16 cellular contexts compared by ENCODE assay signal in the genomic region with DNA sequence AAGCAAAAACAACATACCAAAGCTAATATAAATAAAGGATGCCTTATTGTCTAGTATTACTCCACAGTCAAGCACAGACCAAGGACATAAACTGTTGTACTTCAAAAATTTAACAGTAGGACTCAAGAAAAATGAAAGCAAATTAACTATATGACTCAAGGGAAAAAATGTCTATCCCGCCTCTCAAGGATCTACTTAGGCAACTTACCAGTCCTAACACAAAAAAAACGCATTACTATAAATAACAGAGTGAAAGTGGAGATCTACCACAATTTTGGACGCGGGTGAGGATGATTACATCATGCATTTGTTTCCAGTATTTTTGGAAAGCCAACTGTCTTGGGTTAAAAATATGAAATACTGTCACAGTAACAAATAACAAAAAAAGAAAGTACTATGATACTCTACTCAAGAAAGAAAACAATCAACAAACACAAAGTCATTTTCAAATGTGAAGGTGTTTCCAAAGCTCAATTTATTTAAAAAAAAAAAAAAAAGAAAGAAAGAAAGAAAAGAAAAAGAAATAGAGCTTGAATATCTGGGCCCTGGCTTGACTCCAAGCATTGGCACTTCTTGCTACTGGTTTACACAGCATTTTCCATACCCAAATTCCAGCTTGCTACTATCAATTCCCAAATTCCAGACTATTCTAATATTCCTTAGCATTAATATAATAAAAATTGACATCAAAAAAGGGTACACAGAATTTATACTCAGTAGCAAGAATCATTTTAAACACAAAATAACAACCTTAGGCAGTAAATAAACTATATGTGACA.
DNase-seq lines count a peak whose midpoint lies in the region; ATAC-seq and TF ChIP-seq lines count a peak whose summit lies in the region.
"Had no signal": no experiment of that assay in that cellular context is flagged by ENCODE, and none has a peak within 500 bp of the region (broad histone marks: within the 10 kb centered on the region; RNA-seq: fewer than 3 reads in every experiment).

No MANE protein-coding gene starts in this region.

- peaks cover 25% of the 10 kb centered on the region for H3K9me3 Mint-ChIP-seq in activated CD8-positive, alpha-beta T cell treated with anti-CD3 and anti-CD28 coated beads for 36 hours

- ATAC-seq in activated CD8-positive, alpha-beta T cell treated with anti-CD3 and anti-CD28 coated beads for 36 hours: no peak
- ATAC-seq in GM21619 (IDR thresholded peaks at IDR 0.05; ENCODE audit: unreplicated experiment): no peak
- ATAC-seq in GM18498 (IDR thresholded peaks at IDR 0.05; ENCODE audit: unreplicated experiment): no peak

- POLR2A ChIA-PET in BJ (lab: Charles Lee): no interaction called here
- POLR2A ChIA-PET in activated CD8-positive, alpha-beta T cell treated with anti-CD3 and anti-CD28 coated beads for 36 hours (lab: Charles Lee): no interaction called here

- H3K27ac Mint-ChIP-seq in activated CD8-positive, alpha-beta T cell treated with anti-CD3 and anti-CD28 coated beads for 36 hours: no peak overlapping the region
- H3K27ac Mint-ChIP-seq: activated T-helper 2 cell treated with anti-CD3 and anti-CD28 coated beads, Interferon-gamma antibody, Interleukin-2, Interleukin-4, amounts not matched to agents 10 μg/mL and 5 μg/mL and 100 μg/mL, durations not matched to agents 14 hours and 24 hours and 36 hours; CD14-positive monocyte had no signal

- intact Hi-C loops in activated CD8-positive, alpha-beta T cell treated with anti-CD3 and anti-CD28 coated beads for 36 hours (cut with micrococcal nuclease): no loop called here

- peaks cover 2% of the 10 kb centered on the region for H3K36me3 ChIP-seq in BJ (ENCODE audit: control insufficient read depth, insufficient read depth, low read length)

- peak; percentile 2 for DNase-seq in BJ (ENCODE audit: low read depth)
- peak; percentile 16 to 67 for DNase-seq in NCI-H446 (lab: John Stamatoyannopoulos, UW)
- DNase-seq in cerebellar nuclear complex (lab: John Stamatoyannopoulos, UW): peak; percentile 61 to 91
- DNase-seq in myocyte (ENCODE audit: low read depth): peak; percentile 78
- no peak for DNase-seq in activated CD8-positive, alpha-beta T cell treated with anti-CD3 and anti-CD28 coated beads for 36 hours
- no peak for DNase-seq in effector CD8-positive, alpha-beta T cell (lab: John Stamatoyannopoulos, UW)
- DNase-seq: activated CD8-positive, alpha-beta memory T cell treated with anti-CD3 and anti-CD28 coated beads for 24 hours; DMS79; effector CD4-positive, alpha-beta T cell; NCI-H2029 treated with DMSO at 0.1 percent for 48 hours; nucleus accumbens; tibial artery had no signal

- H3K4me1 Mint-ChIP-seq in activated CD8-positive, alpha-beta T cell treated with anti-CD3 and anti-CD28 coated beads for 36 hours (ENCODE audit: low read depth): peaks cover 2% of the 10 kb centered on the region
- H3K4me1 Mint-ChIP-seq: CD14-positive monocyte had no signal

- peaks cover 56% of the 10 kb centered on the region for H3K36me3 Mint-ChIP-seq in activated CD8-positive, alpha-beta T cell treated with anti-CD3 and anti-CD28 coated beads for 36 hours (ENCODE audit: low read depth)

- no peaks in the 10 kb centered on the region for H3K27me3 Mint-ChIP-seq in activated CD8-positive, alpha-beta T cell treated with anti-CD3 and anti-CD28 coated beads for 36 hours

- no peak overlapping the region for H3K4me3 Mint-ChIP-seq in activated CD8-positive, alpha-beta T cell treated with anti-CD3 and anti-CD28 coated beads for 36 hours
- H3K4me3 Mint-ChIP-seq: CD14-positive monocyte had no signal

- no peak overlapping the region for H3K4me3 ChIP-seq in BJ (ENCODE audit: low read depth, low read length)
- H3K4me3 ChIP-seq: tibial artery had no signal

- CTCF ChIA-PET in BJ (lab: Yijun Ruan, JAX): no interaction called here
- CTCF ChIA-PET in activated CD8-positive, alpha-beta T cell treated with anti-CD3 and anti-CD28 coated beads for 36 hours (lab: Charles Lee): no interaction called here

- no peaks in the 10 kb centered on the region for H3K27me3 ChIP-seq in BJ (ENCODE audit: control insufficient read depth, insufficient read depth, low read length)
- H3K27me3 ChIP-seq: tibial artery had no signal

- no peak for TF ChIP-seq CTCF in BJ (IDR thresholded peaks at IDR 0.05; ENCODE audit: insufficient read depth, low read depth, low read length)
- TF ChIP-seq CTCF in activated CD8-positive, alpha-beta T cell treated with anti-CD3 and anti-CD28 coated beads for 36 hours (IDR thresholded peaks at IDR 0.05): no peak

Comparison
In these comparisons a context has a peak if more than half of its experiments do, and no peak if none do; other contexts are left out.
1. DNase-seq: peak in BJ (single experiment), NCI-H446 (2 of 2), cerebellar nuclear complex (2 of 2) and myocyte (single experiment); none in activated CD8-positive, alpha-beta T cell treated with anti-CD3 and anti-CD28 coated beads for 36 hours (single experiment) and effector CD8-positive, alpha-beta T cell (single experiment).